ENCODE assay signal across 21 cellular contexts in genomic region chr10:123884351-123884906, GRCh38. TPM values are rescaled to one million over a fixed set of nuclear protein-coding genes. Genes with fewer than 3 reads are reported as not detected.
"Had no signal": no experiment of that assay in that cellular context is flagged by ENCODE, and none has a peak within 500 bp of the region (broad histone marks: within the 10 kb centered on the region; RNA-seq: fewer than 3 reads in every experiment).

No MANE protein-coding gene starts in this region.

- H3K9me3 ChIP-seq: left ventricle myocardium inferior, pancreas, spleen, thyroid gland had no signal

- H3K4me3 Mint-ChIP-seq: activated naive CD8-positive, alpha-beta T cell; naive B cell; neural progenitor cell; stimulated activated memory B cell treated with anti-CD40 and anti-IgM and Interleukin-4, amounts not matched to agents 10 μg/mL and 1 μg/mL and 100 μg/mL, for 72 hours had no signal

- H3K27ac ChIP-seq: cardiac muscle cell, left ventricle myocardium inferior, neural progenitor cell, pancreas, spleen, thyroid gland, VCaP had no signal

- H3K4me1 ChIP-seq: left ventricle myocardium inferior, pancreas, thyroid gland had no signal

- H3K36me3 Mint-ChIP-seq: activated naive CD8-positive, alpha-beta T cell; naive B cell; neural progenitor cell; stimulated activated memory B cell treated with anti-CD40 and anti-IgM and Interleukin-4, amounts not matched to agents 10 μg/mL and 1 μg/mL and 100 μg/mL, for 72 hours had no signal

- H3K4me1 Mint-ChIP-seq: naive B cell; neural progenitor cell; stimulated activated memory B cell treated with anti-CD40 and anti-IgM and Interleukin-4, amounts not matched to agents 10 μg/mL and 1 μg/mL and 100 μg/mL, for 72 hours had no signal

- ATAC-seq: pancreas; stimulated activated memory B cell treated with anti-CD40 and anti-IgM and Interleukin-4, amounts not matched to agents 10 μg/mL and 1 μg/mL and 100 μg/mL, for 72 hours had no signal

- H3K27ac Mint-ChIP-seq: activated naive CD8-positive, alpha-beta T cell; naive B cell; neural progenitor cell; stimulated activated memory B cell treated with anti-CD40 and anti-IgM and Interleukin-4, amounts not matched to agents 10 μg/mL and 1 μg/mL and 100 μg/mL, for 72 hours had no signal

- DNase-seq: activated CD4-positive, alpha-beta T cell treated with anti-CD3 and anti-CD28 coated beads, Interleukin-2, amount 50 U/mL, for 1 hour; activated CD4-positive, CD25-positive, alpha-beta regulatory T cell treated with anti-CD3 and anti-CD28 coated beads, Interleukin-2, amount 50 U/mL, for 72 hours; activated CD8-positive, alpha-beta memory T cell treated with anti-CD3 and anti-CD28 coated beads for 24 hours; activated CD8-positive, alpha-beta memory T cell treated with anti-CD3 and anti-CD28 coated beads, Interleukin-2, amount 50 U/mL, for 48 hours; dermis blood vessel endothelial cell; effector memory CD4-positive, alpha-beta T cell; left ventricle myocardium inferior; mammary epithelial cell; naive B cell; pancreas; spleen; stimulated activated CD4-positive, alpha-beta T cell treated with anti-CD3 and anti-CD28 coated beads, Interleukin-4, amount 100 ng/mL, for 4 hours; T-helper 2 cell; thyroid gland had no signal

- H3K4me3 ChIP-seq: cardiac muscle cell, left ventricle myocardium inferior, neural progenitor cell, pancreas, spleen, thyroid gland had no signal

- H3K9me3 Mint-ChIP-seq: neural progenitor cell; stimulated activated memory B cell treated with anti-CD40 and anti-IgM and Interleukin-4, amounts not matched to agents 10 μg/mL and 1 μg/mL and 100 μg/mL, for 72 hours had no signal

- H2AFZ ChIP-seq: neural progenitor cell had no signal

- H3K4me2 ChIP-seq: neural progenitor cell had no signal

- H3K36me3 ChIP-seq: cardiac muscle cell, left ventricle myocardium inferior, neural progenitor cell, pancreas, spleen, thyroid gland had no signal

- H3K27me3 ChIP-seq: pancreas, spleen, thyroid gland had no signal

- H3K27me3 Mint-ChIP-seq: stimulated activated memory B cell treated with anti-CD40 and anti-IgM and Interleukin-4, amounts not matched to agents 10 μg/mL and 1 μg/mL and 100 μg/mL, for 72 hours had no signal

RNA-seq across cellular contexts. Expression of gene CPXM2, which starts 7.2 kb away (rescaled TPM):
- total RNA-seq: chondrocyte, mononuclear cell had no signal
